Comparison of ENCODE assay signal across 4 cellular contexts in the genomic region with DNA sequence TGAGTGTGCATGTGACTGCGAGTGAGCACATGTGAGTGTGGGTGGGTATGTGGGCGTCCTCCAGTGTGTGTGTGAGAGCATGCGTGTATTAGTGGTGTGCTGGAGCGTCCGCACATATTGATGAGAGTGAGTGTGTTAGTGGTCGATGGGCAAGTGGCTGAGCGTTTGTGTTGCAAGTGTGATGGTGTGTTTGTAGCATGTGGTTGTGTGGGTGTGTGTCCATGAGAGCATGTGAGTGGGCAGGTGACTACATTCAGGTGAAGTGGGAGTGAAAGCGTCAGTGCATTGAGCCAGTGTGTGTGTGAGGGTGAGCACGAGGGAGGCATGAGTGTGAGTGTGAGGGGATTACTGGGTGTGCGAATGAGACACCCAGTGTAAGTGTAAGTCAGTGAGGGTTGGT. TPM values are rescaled to one million over a fixed set of nuclear protein-coding genes. Genes with fewer than 3 reads are reported as not detected.
"Had no signal": no experiment of that assay in that cellular context is flagged by ENCODE, and none has a peak within 500 bp of the region (broad histone marks: within the 10 kb centered on the region; RNA-seq: fewer than 3 reads in every experiment).

No MANE protein-coding gene starts in this region.

RNA-seq across cellular contexts. Expression of a gene that starts 59.7 kb away (rescaled TPM):
- total RNA-seq: body of pancreas, bronchial epithelial cell, WTC11 had no signal
- polyA plus RNA-seq: cardiac muscle cell had no signal
